ENCODE assay signal across 17 cellular contexts in the genomic region with DNA sequence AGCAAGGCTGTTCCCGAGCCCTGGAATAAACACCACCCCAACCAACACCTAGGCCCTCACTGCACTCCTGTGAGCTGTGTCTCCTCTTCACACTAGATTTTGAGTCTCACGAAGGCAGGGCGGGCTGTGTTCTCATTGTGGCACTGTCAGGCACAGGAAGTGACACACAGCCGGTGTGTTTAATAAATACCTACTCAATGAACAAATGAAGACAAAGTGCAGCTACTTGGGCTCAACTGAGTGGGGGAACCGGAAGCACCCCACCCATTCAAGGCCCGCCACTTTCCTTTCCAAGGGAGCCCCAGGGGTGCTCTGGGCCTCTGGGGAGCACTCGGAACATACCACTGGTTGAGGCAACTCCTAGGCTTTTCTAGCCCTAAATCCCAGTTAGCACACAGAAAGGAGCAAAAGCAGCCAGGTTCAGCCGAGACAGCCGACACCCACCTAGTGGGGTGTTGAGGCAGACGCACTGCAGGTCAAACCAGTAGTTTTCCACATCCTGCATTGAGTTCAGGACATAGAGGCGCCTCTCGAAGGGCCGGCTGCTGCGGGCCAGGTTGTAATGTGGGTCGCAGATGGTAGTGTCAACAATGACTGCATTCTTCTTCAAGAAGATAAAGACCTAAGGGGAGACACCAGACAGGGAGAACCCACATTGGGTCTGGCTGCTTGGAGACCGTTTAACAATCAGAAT. TPM values are rescaled to one million over a fixed set of nuclear protein-coding genes. Genes with fewer than 3 reads are reported as not detected.
DNase-seq lines count a peak whose midpoint lies in the region; ATAC-seq and TF ChIP-seq lines count a peak whose summit lies in the region.
"Had no signal": no experiment of that assay in that cellular context is flagged by ENCODE, and none has a peak within 500 bp of the region (broad histone marks: within the 10 kb centered on the region; RNA-seq: fewer than 3 reads in every experiment).

No MANE protein-coding gene starts in this region.

- no peak overlapping the region for H3K4me2 ChIP-seq in osteoblast (ENCODE audit: insufficient read depth, low read length)
- H3K4me2 ChIP-seq: hepatocyte had no signal

- no peaks in the 10 kb centered on the region for H3K79me2 ChIP-seq in osteoblast (ENCODE audit: insufficient read depth, low read length)
- H3K79me2 ChIP-seq: hepatocyte had no signal

- peak overlapping the region; percentile 60 for H3K27ac Mint-ChIP-seq in T-helper 17 cell
- H3K27ac Mint-ChIP-seq: mesothelial cell of epicardium had no signal

- H3K4me1 ChIP-seq in left ventricle myocardium inferior (peaks cover 16% of the 10 kb centered on the region), osteoblast (ENCODE audit: insufficient read depth, low read length) (no peaks in the 10 kb centered on the region), prostate gland (replicated peaks) (no peaks in the 10 kb centered on the region)

- WGBS in prostate gland, result 75% methylated on average over 16 of the region's 16 CpGs

- H3K4me3 Mint-ChIP-seq in T-helper 17 cell, result no peak overlapping the region
- H3K4me3 Mint-ChIP-seq: mesothelial cell of epicardium had no signal

- H3K27me3 ChIP-seq in left ventricle myocardium inferior (ENCODE audit: low read depth) (no peaks in the 10 kb centered on the region), osteoblast (ENCODE audit: insufficient read depth, low read length) (no peaks in the 10 kb centered on the region), prostate gland (replicated peaks; ENCODE audit: insufficient read depth) (no peaks in the 10 kb centered on the region)
- H3K27me3 ChIP-seq: hepatocyte, neutrophil had no signal

- TF ChIP-seq CTCF in left ventricle myocardium inferior (IDR thresholded peaks at IDR 0.05; ENCODE audit: borderline replicate concordance), result no peak
- TF ChIP-seq CTCF in osteoblast (IDR thresholded peaks at IDR 0.05; ENCODE audit: extremely low read depth, low read depth, low read length), result no peak
- TF ChIP-seq CTCF in prostate gland (IDR thresholded peaks at IDR 0.05), result no peak

- TF ChIP-seq POLR2A in prostate gland (IDR thresholded peaks at IDR 0.05), result no peak

- no peak for ATAC-seq in T-helper 17 cell
- ATAC-seq in GM21717 (IDR thresholded peaks at IDR 0.05; ENCODE audit: unreplicated experiment), result no peak
- ATAC-seq: sciatic nerve had no signal

- H3K36me3 ChIP-seq in left ventricle myocardium inferior (peaks cover 100% of the 10 kb centered on the region), osteoblast (ENCODE audit: insufficient read depth, low read length) (peaks cover 85% of the 10 kb centered on the region), prostate gland (peaks cover 32 to 38% of the 10 kb centered on the region in 2 donors)

- H3K27ac ChIP-seq in left ventricle myocardium inferior (replicated peaks), result peak overlapping the region; percentile 81
- no peak overlapping the region for H3K27ac ChIP-seq in osteoblast (ENCODE audit: low read depth, low read length)
- H3K27ac ChIP-seq in prostate gland, result no peak overlapping the region
- H3K27ac ChIP-seq: hepatocyte, neutrophil had no signal

- no peaks in the 10 kb centered on the region for H4K20me1 ChIP-seq in osteoblast (ENCODE audit: insufficient read depth, low read length)

- intact Hi-C loops in left ventricle myocardium inferior (cut with micrococcal nuclease), result no loop called here
- intact Hi-C loops in prostate gland (cut with DNase I), result no loop called here

- H3K4me3 ChIP-seq in left ventricle myocardium inferior (no peak overlapping the region), osteoblast (ENCODE audit: insufficient read depth, low read length) (no peak overlapping the region), prostate gland (no peak overlapping the region)
- H3K4me3 ChIP-seq: hepatocyte had no signal

- no peaks in the 10 kb centered on the region for H3K9me3 ChIP-seq in T-helper 17 cell (ENCODE audit: control insufficient read depth, low read length, poor library complexity, severe bottlenecking)
- no peaks in the 10 kb centered on the region for H3K9me3 ChIP-seq in left ventricle myocardium inferior (replicated peaks)
- H3K9me3 ChIP-seq in osteoblast (ENCODE audit: low read depth, low read length), result no peaks in the 10 kb centered on the region
- no peaks in the 10 kb centered on the region for H3K9me3 ChIP-seq in prostate gland
- H3K9me3 ChIP-seq: neutrophil had no signal

- H3K36me3 Mint-ChIP-seq in T-helper 17 cell (ENCODE audit: low read depth), result peaks cover 12% of the 10 kb centered on the region

- H3K4me1 Mint-ChIP-seq in T-helper 17 cell, result peaks cover 5% of the 10 kb centered on the region
- H3K4me1 Mint-ChIP-seq: mesothelial cell of epicardium had no signal

- DNase-seq in ELR (ENCODE audit: low read depth) (peak; percentile 56), T-helper 17 cell (no peak), left ventricle myocardium inferior (no peak), osteoblast (ENCODE audit: insufficient read length, low spot score, missing footprints) (peak; percentile 81), prostate gland (ENCODE audit: low spot score) (no peak), OCI-M2 (lab: John Stamatoyannopoulos, UW; ENCODE audit: unreplicated experiment) (no peak), NCI-H345 (lab: John Stamatoyannopoulos, UW) (no peak)
- DNase-seq: caudate nucleus; DND-41; effector CD8-positive, alpha-beta T cell; NCI-H187 treated with DMSO at 0.1 percent for 48 hours; SHP77 had no signal

- no peaks in the 10 kb centered on the region for H3K27me3 Mint-ChIP-seq in T-helper 17 cell

- no peak overlapping the region for H2AFZ ChIP-seq in osteoblast (ENCODE audit: low read length)
- H2AFZ ChIP-seq: hepatocyte had no signal

RNA-seq across cellular contexts. Expression of a gene that starts 57.7 kb away (rescaled TPM):
- 10 to 100 TPM; 55.3 to 55.6 TPM for total RNA-seq in T-helper 17 cell
- 46.9 TPM for total RNA-seq in left ventricle myocardium inferior
- 55.1 and 59.0 TPM in 2 replicates for total RNA-seq in osteoblast
- total RNA-seq in prostate gland, result 100 to 1,000 TPM; 164 to 233 TPM

RNA-seq across cellular contexts. Expression of a gene that starts 57.9 kb away (rescaled TPM):
- 10 to 100 TPM; 28.6 to 29.7 TPM for total RNA-seq in T-helper 17 cell
- total RNA-seq in left ventricle myocardium inferior, result 12.0 TPM
- 30.8 and 32.7 TPM in 2 replicates for total RNA-seq in osteoblast
- 10 to 100 TPM; 31.7 to 40.9 TPM for total RNA-seq in prostate gland

Comparison
In these comparisons a context has a peak if more than half of its experiments do, and no peak if none do; other contexts are left out.
1. DNase-seq: peak in ELR (single experiment) and osteoblast (single experiment); none in T-helper 17 cell (0 of 3), left ventricle myocardium inferior (single experiment), prostate gland (single experiment), OCI-M2 (single experiment) and NCI-H345 (single experiment).